ENCODE assay signal across 22 cellular contexts in genomic region chr6:3196770-3197169, GRCh38. TPM values are rescaled to one million over a fixed set of nuclear protein-coding genes. Genes with fewer than 3 reads are reported as not detected.
DNase-seq lines count a peak whose midpoint lies in the region; ATAC-seq and TF ChIP-seq lines count a peak whose summit lies in the region.
"Had no signal": no experiment of that assay in that cellular context is flagged by ENCODE, and none has a peak within 500 bp of the region (broad histone marks: within the 10 kb centered on the region; RNA-seq: fewer than 3 reads in every experiment).

No MANE protein-coding gene starts in this region.

- H3K4me3 ChIP-seq in HCT116 (replicated peaks in 1 of 2; ENCODE audit: low read depth in 1 of 2, low read length in 2 of 2) = no peak overlapping the region
- H3K4me3 ChIP-seq in PC-9 = no peak overlapping the region
- no peak overlapping the region for H3K4me3 ChIP-seq in WERI-Rb-1 (ENCODE audit: low read depth, low read length)
- H3K4me3 ChIP-seq: BLaER1 had no signal

- no peaks in the 10 kb centered on the region for H3F3A ChIP-seq in PC-9 (ENCODE audit: insufficient read depth, low read depth)

- DNase-seq in HCT116 (ENCODE audit: low read depth, low spot score) (no peak), PC-9 (no peak), WERI-Rb-1 (no peak), medulla oblongata (ENCODE audit: extremely low spot score) (peak; percentile 12), SIG-M5 treated with dmso at 0.1 percent for 504 hours (lab: John Stamatoyannopoulos, UW; ENCODE audit: unreplicated experiment) (no peak), SW 1271 (lab: John Stamatoyannopoulos, UW) (no peak), kidney tubule cell (ENCODE audit: low spot score) (no peak)
- DNase-seq: ACHN; Caco-2; CD4-positive, alpha-beta T cell; DMS 273 treated with DMSO at 0.1 percent for 48 hours; DMS79 treated with DMSO at 0.1 percent for 48 hours; GOT3; HCEC 1CT; Karpas-422; MV-4-11; NCI-H1930; NCI-H510A; SIG-M5; T-helper 1 cell had no signal

- H3K9me3 ChIP-seq in HCT116 (ENCODE audit: control insufficient read depth in 1 of 2, insufficient read depth in 1 of 2, low read depth in 1 of 2, low read length in 2 of 2) (no peaks in the 10 kb centered on the region), PC-9 (ENCODE audit: insufficient read depth, low read depth) (no peaks in the 10 kb centered on the region), WERI-Rb-1 (ENCODE audit: severe bottlenecking) (peaks cover 5% of the 10 kb centered on the region)
- H3K9me3 ChIP-seq: Caco-2 had no signal

- no peaks in the 10 kb centered on the region for H3K79me2 ChIP-seq in HCT116 (ENCODE audit: insufficient read depth, low read length)
- no peaks in the 10 kb centered on the region for H3K79me2 ChIP-seq in PC-9 (ENCODE audit: low read depth)

- TF ChIP-seq CTCF in HCT116 (IDR thresholded peaks at IDR 0.05 in 2 of 3, conservative IDR thresholded peaks at IDR 0.05 in 1 of 3; ENCODE audit: borderline replicate concordance in 1 of 3, insufficient read depth in 1 of 3, low read depth in 2 of 3, low read length in 2 of 3) = 0 out of 6 replicates have a peak, but pooled peaks of 1 of the 3 experiments have one; percentile 4
- no peak for TF ChIP-seq CTCF in PC-9 (conservative IDR thresholded peaks at IDR 0.05)
- no peak for TF ChIP-seq CTCF in WERI-Rb-1 (IDR thresholded peaks at IDR 0.05; ENCODE audit: low read depth, low read length)

- TF ChIP-seq POLR2A in HCT116 (IDR thresholded peaks at IDR 0.05; ENCODE audit: borderline replicate concordance, extremely low read depth, insufficient read depth, insufficient read length) = no peak

- no peaks in the 10 kb centered on the region for H3K36me3 ChIP-seq in HCT116 (ENCODE audit: control insufficient read depth in 1 of 2, insufficient read depth in 2 of 2, low read length in 2 of 2)
- H3K36me3 ChIP-seq in PC-9 (ENCODE audit: low read depth) = no peaks in the 10 kb centered on the region
- H3K36me3 ChIP-seq in WERI-Rb-1 = no peaks in the 10 kb centered on the region
- H3K36me3 ChIP-seq: BLaER1 had no signal

- H3K27me3 ChIP-seq in HCT116 (ENCODE audit: insufficient read depth, low read length) = no peaks in the 10 kb centered on the region
- H3K27me3 ChIP-seq in PC-9 (ENCODE audit: insufficient read depth, low read depth) = no peaks in the 10 kb centered on the region
- no peaks in the 10 kb centered on the region for H3K27me3 ChIP-seq in WERI-Rb-1 (ENCODE audit: insufficient read depth, low read depth, severe bottlenecking)
- H3K27me3 ChIP-seq: BLaER1 had no signal

- H3K4me2 ChIP-seq in HCT116 (ENCODE audit: low read length) = peak overlapping the region; percentile 57; the same call in 1 of the 2 replicates
- peak overlapping the region; percentile 30; the same call in 1 of the 2 replicates for H3K4me2 ChIP-seq in PC-9
- H3K4me2 ChIP-seq: BLaER1 had no signal

- no TSS peak for BruUV-seq in HCT116 (replicated peaks; lab: Mats Ljungman, UMichigan)
- no TSS peak for BruUV-seq in PC-9 (replicated peaks; lab: Mats Ljungman, UMichigan)

- H3K9ac ChIP-seq in HCT116 (ENCODE audit: low read length) = no peak overlapping the region
- H3K9ac ChIP-seq: BLaER1 had no signal

- RAD21 ChIA-PET in HCT116 (lab: Charles Lee; ENCODE audit: low non-redundant PET in 1 of 2, low total read pairs in 2 of 2, uncharacterized antibody in 2 of 2, unreplicated experiment in 2 of 2) = interaction anchor here in 1 of 2 experiments (0.7 kb wide), 1 partner anchor 20 kb away, joined by 3 read pairs; no protein-coding TSS in a partner anchor

- no peak for TF ChIP-seq RAD21 in HCT116 (IDR thresholded peaks at IDR 0.05; ENCODE audit: low read depth)

- H2AFZ ChIP-seq in HCT116 (ENCODE audit: low read depth, low read length, poor library complexity, severe bottlenecking) = peak overlapping the region; percentile 49
- H2AFZ ChIP-seq in PC-9 = no peak overlapping the region

- POLR2A ChIA-PET in HCT116 (lab: Charles Lee) = no interaction called here
- POLR2A ChIA-PET in PC-9 (lab: Charles Lee; ENCODE audit: unreplicated experiment) = no interaction called here

- H4K20me1 ChIP-seq in HCT116 (ENCODE audit: insufficient read depth) (no peaks in the 10 kb centered on the region), PC-9 (ENCODE audit: insufficient read depth) (no peaks in the 10 kb centered on the region)
- H4K20me1 ChIP-seq: BLaER1 had no signal

- intact Hi-C loops in HCT116 (cut with micrococcal nuclease) (loop anchor here (1.0 kb wide), 1 partner anchor 70 kb away; no protein-coding TSS in a partner anchor), PC-9 (cut with micrococcal nuclease; ENCODE audit: unreplicated experiment) (no loop called here)

- CTCF ChIA-PET in HCT116 (lab: Charles Lee) (interaction anchor here (0.9 to 1.4 kb wide), 3 partner anchors 37 to 350 kb away, joined by 3 to 6 read pairs (median 3); no protein-coding TSS in a partner anchor), PC-9 (lab: Charles Lee) (interaction anchor here (0.5 kb wide), 1 partner anchor 103 kb away, joined by 6 read pairs; no protein-coding TSS in a partner anchor)

- H3K9me2 ChIP-seq in HCT116 (ENCODE audit: insufficient read depth) (no peaks in the 10 kb centered on the region), PC-9 (ENCODE audit: insufficient read depth) (no peaks in the 10 kb centered on the region)

- ATAC-seq in HCT116 (no peak), GM19452 (IDR thresholded peaks at IDR 0.05; ENCODE audit: unreplicated experiment) (no peak)

- peaks cover 8 to 20% of the 10 kb centered on the region in 2 experiments; a peak in 3 of 4 replicates for H3K4me1 ChIP-seq in HCT116 (ENCODE audit: control insufficient read depth in 1 of 2, insufficient read depth in 2 of 2, low read length in 2 of 2)
- peaks cover 9% of the 10 kb centered on the region for H3K4me1 ChIP-seq in PC-9 (replicated peaks; ENCODE audit: insufficient read depth)
- H3K4me1 ChIP-seq: Caco-2 had no signal

- H3K27ac ChIP-seq in HCT116 (ENCODE audit: low read depth, low read length) = no peak overlapping the region
- H3K27ac ChIP-seq in PC-9 = no peak overlapping the region
- peak overlapping the region; percentile 79; the same call in 1 of the 2 replicates for H3K27ac ChIP-seq in WERI-Rb-1
- H3K27ac ChIP-seq: BLaER1 had no signal

TF ChIP-seq in HCT116, 20 proteins besides CTCF, POLR2A, EP300 and RAD21:
- no peak for TF ChIP-seq ZNF274 (IDR thresholded peaks at IDR 0.05; ENCODE audit: low read depth, low read length)
- TF ChIP-seq CBX3 (IDR thresholded peaks at IDR 0.05; ENCODE audit: low read depth) = no peak

RNA-seq across cellular contexts. Expression of gene TUBB2B, which starts 30.7 kb away (rescaled TPM):
- total RNA-seq in HCT116 (2021; ENCODE audit: unreplicated experiment) (0.86 TPM), PC-9 (2021) (1.3 and 2.5 TPM in 2 replicates)
- polyA plus RNA-seq in HCT116 (2012) = 2.1 and 3.3 TPM in 2 replicates
- total RNA-seq: CD4-positive, alpha-beta T cell had no signal

RNA-seq across cellular contexts. Expression of gene TUBB2A, which starts 39.4 kb away (rescaled TPM):
- total RNA-seq in HCT116 (2021; ENCODE audit: unreplicated experiment) (49.9 TPM), PC-9 (2021) (17.0 and 19.0 TPM in 2 replicates)
- 92.6 and 139 TPM in 2 replicates for polyA plus RNA-seq in HCT116 (2012)
